ENCODE assay signal across 1 cellular context in the genomic region with DNA sequence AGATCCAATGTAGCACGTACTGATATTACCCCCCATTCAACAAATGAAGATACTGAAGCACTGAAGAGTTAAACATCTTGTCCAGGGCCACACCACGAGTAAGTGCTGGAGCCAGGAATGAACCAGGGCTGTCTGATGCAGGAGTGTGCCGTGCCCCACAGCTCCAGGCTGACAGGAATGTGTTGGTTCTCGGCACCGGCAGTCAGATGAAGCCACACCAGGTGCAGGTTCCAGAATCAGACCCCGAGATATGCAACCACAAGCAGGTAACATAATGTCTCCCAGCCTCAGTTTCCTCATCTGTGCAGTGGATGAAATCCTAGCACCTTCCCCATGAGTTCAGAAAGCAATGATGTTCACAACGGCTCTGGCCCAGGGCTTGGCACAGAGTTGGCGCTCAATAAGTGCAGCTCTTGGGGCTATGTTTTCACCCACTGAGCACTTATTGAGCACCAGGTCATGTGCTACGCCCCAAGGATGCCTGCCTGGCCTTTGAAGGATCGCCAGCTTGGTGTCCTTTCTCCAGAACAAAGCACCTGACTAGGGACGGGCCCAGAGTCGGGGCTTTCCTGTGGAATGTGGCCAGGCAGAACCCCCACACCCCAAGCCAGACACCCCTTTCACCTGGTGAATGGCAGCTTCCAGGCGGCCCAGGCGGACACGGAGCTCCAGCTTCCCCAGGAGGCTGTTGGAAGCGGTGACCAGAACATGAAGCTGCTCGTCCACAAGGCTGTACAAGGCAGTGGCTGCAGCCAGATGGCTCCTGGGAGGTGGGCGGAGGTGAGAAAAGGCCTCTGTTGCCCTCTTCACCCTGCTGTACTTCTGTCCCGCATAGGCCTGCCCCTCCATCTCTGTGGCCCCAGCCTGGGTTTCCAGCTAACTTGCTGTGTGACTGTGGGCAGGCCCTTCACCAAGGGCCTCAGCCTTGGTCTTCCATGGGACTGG.
TF ChIP-seq lines count a peak whose summit lies in the region.

No MANE protein-coding gene starts in this region.

TF ChIP-seq in SK-N-SH, 30 proteins besides CTCF, POLR2A, EP300 and RAD21 (continued from another document):
- TF ChIP-seq TAF1 (IDR thresholded peaks at IDR 0.05; ENCODE audit: borderline replicate concordance, low read depth, low read length) (no peak), RCOR1 (IDR thresholded peaks at IDR 0.05; ENCODE audit: low read length) (no peak), NRF1 (IDR thresholded peaks at IDR 0.05; ENCODE audit: low read depth, low read length) (no peak), POLR2AphosphoS5 (IDR thresholded peaks at IDR 0.05; ENCODE audit: low read depth, low read length) (no peak), JUND (IDR thresholded peaks at IDR 0.05) (no peak)
- TF ChIP-seq, protein P1, sequence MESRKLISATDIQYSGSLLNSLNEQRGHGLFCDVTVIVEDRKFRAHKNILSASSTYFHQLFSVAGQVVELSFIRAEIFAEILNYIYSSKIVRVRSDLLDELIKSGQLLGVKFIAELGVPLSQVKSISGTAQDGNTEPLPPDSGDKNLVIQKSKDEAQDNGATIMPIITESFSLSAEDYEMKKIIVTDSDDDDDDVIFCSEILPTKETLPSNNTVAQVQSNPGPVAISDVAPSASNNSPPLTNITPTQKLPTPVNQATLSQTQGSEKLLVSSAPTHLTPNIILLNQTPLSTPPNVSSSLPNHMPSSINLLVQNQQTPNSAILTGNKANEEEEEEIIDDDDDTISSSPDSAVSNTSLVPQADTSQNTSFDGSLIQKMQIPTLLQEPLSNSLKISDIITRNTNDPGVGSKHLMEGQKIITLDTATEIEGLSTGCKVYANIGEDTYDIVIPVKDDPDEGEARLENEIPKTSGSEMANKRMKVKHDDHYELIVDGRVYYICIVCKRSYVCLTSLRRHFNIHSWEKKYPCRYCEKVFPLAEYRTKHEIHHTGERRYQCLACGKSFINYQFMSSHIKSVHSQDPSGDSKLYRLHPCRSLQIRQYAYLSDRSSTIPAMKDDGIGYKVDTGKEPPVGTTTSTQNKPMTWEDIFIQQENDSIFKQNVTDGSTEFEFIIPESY (IDR thresholded peaks at IDR 0.05; ENCODE audit: borderline replicate concordance, low read depth) = no peak
